8 cellular contexts compared by ENCODE assay signal in the genomic region with DNA sequence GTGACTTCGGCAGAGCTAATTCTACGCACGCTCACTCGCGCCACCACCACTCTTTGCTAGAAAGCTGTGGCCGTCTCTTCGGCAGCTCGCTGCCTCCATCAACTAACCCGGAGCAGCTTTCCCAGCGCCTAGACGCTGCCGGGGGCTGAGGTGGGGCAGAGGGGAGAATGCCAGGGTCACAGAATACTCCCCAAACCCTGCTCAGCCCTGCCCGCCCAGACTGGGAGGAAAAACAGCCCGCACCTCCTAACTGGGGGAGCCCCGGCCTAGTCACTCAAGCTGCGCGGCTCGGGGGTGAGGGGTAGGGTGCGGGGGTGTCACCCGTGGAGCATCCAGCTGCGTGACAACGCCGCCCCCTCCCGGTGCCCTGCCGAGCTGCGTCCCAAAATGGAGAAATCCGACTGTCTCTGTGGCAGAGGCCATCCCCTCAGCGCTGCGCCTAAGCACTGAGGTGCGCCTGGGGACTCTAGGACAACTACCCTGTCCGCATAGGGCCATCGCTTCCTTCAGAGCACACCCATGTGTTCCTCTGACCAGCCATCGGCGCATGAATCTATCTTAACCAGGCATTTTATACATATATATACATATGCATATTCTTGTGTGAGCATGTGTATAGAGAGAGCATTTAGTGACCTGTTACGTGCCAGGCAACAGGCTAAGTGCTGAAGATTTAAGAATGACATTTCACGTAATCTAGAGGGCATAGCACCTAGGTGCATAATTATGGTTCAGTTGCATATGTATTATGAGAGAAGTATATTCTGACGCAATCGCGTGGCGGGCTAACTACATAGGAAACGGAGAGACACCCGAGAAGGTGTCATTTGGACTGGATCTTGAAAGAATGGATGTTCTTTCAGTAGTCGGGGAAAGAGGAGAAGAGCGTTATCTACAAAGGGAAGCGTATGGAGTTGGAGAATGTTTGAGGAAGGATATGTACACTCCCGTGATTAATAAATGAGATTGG. TPM values are rescaled to one million over a fixed set of nuclear protein-coding genes. Genes with fewer than 3 reads are reported as not detected.
DNase-seq lines count a peak whose midpoint lies in the region; ATAC-seq, FAIRE-seq and TF ChIP-seq lines count a peak whose summit lies in the region.

No MANE protein-coding gene starts in this region.

- H3K4me3 ChIP-seq in H1 (ENCODE audit: extremely low read depth in 1 of 4, insufficient read depth in 2 of 4, low read depth in 3 of 4, low read length in 4 of 4) = peak overlapping the region; percentile 65 to 84 (median 78); a peak in 7 of 8 replicates

- POLR2A ChIA-PET in H1 (lab: Charles Lee; ENCODE audit: partially characterized antibody) = no interaction called here

- DNase-seq in NCI-H2081 (lab: John Stamatoyannopoulos, UW) (peak; percentile 39 to 58), NCI-H2081 treated with DMSO at 0.1 percent for 48 hours (lab: John Stamatoyannopoulos, UW) (no peak), NCI-H748 treated with DMSO at 0.1 percent for 48 hours (lab: John Stamatoyannopoulos, UW) (peak; percentile 71), H1 (ENCODE audit: low read depth in 1 of 2, low spot score in 2 of 2) (peak in 1 of 2 experiments; percentile 87), mesothelial cell of epicardium (ENCODE audit: low spot score in 2 of 2, unreplicated experiment in 2 of 2) (peak; percentile 66 to 83)
- DNase-seq in activated CD8-positive, alpha-beta memory T cell treated with anti-CD3 and anti-CD28 coated beads, Interleukin-2, amount 50 U/mL, for 1 hour (ENCODE audit: extremely low read depth) = peak; percentile 57
- DNase-seq in stimulated activated CD8-positive, alpha-beta memory T cell treated with anti-CD3 and anti-CD28 coated beads, Interleukin-15, amount 100 ng/mL, for 4 hours (ENCODE audit: low read depth in 2 of 2) = peak; percentile 76 to 77

- FAIRE-seq in H1 (lab: Jason Lieb, UNC) = no peak

- TF ChIP-seq CTCF in H1 (IDR thresholded peaks at IDR 0.05; ENCODE audit: control extremely low read depth in 1 of 3, insufficient read depth in 1 of 3, low read depth in 1 of 3, low read length in 3 of 3) (peak; percentile 66 to 89 (median 75)), mesothelial cell of epicardium (IDR thresholded peaks at IDR 0.05; ENCODE audit: unreplicated experiment) (peak; percentile 68)

- peak overlapping the region in 1 of 4 experiments; percentile 52; a peak in 3 of 7 replicates for H3K9ac ChIP-seq in H1 (replicated peaks in 1 of 4; ENCODE audit: extremely low read depth in 1 of 4, low read depth in 3 of 4, low read length in 3 of 4)

- no peak overlapping the region for H4K5ac ChIP-seq in H1 (ENCODE audit: insufficient read length, low read depth, low read length)

- no peaks in the 10 kb centered on the region for H3K36me3 Mint-ChIP-seq in mesothelial cell of epicardium

- H3K36me3 ChIP-seq in H1 (ENCODE audit: control insufficient read depth in 2 of 4, insufficient read depth in 4 of 4, low read length in 3 of 4) = no peaks in the 10 kb centered on the region; a peak in 1 of 8 replicates

- H2BK20ac ChIP-seq in H1 (ENCODE audit: low read length) = no peak overlapping the region

- peak overlapping the region; percentile 97 for H3K27ac Mint-ChIP-seq in mesothelial cell of epicardium

- H3K27me3 ChIP-seq in H1 (replicated peaks in 1 of 4; ENCODE audit: control insufficient read depth in 3 of 4, extremely low read depth in 1 of 4, insufficient read depth in 3 of 4, low read length in 3 of 4) = peaks cover 0 to 24% (median 10%) of the 10 kb centered on the region in 4 experiments; a peak in 5 of 7 replicates

- no peak overlapping the region for H3K4ac ChIP-seq in H1 (replicated peaks; ENCODE audit: insufficient read length, low read depth, low read length)

- TF ChIP-seq RAD21 in H1 (IDR thresholded peaks at IDR 0.05 in 1 of 2, conservative IDR thresholded peaks at IDR 0.05 in 1 of 2; ENCODE audit: low read depth in 2 of 2, low read length in 2 of 2) = peak; percentile 83 to 84

- H3K4me1 ChIP-seq in H1 (replicated peaks in 1 of 4; ENCODE audit: control insufficient read depth in 3 of 4, insufficient read depth in 4 of 4, low read length in 3 of 4) = peaks cover 2 to 6% (median 4%) of the 10 kb centered on the region in 4 experiments; a peak in 4 of 7 replicates

- no peak overlapping the region; the same call in 1 of the 2 replicates for H4K8ac ChIP-seq in H1 (ENCODE audit: extremely low read depth, insufficient read depth, low read length)

- no peak overlapping the region for H2AK5ac ChIP-seq in H1 (ENCODE audit: low read depth, low read length)

- H3K27me3 Mint-ChIP-seq in mesothelial cell of epicardium (ENCODE audit: low read depth) = peaks cover 9% of the 10 kb centered on the region

- 30% methylated on average over 42 of the region's 46 CpGs; no CpG with 5 or more reads in 1 of the 2 experiments for WGBS in H1 (ENCODE audit: extremely low coverage in 1 of 2, insufficient coverage in 1 of 2, insufficient read length in 1 of 2, insufficient replicate concordance in 2 of 2, low coverage in 1 of 2, low lambda C conversion rate in 2 of 2, missing lambda C conversion rate in 1 of 2), 2 experiments

- H2AFZ ChIP-seq in H1 (ENCODE audit: low read length) = peak overlapping the region; percentile 85; the same call in 1 of the 2 replicates

- H3K79me2 ChIP-seq in H1 (ENCODE audit: control insufficient read depth in 1 of 2, insufficient read depth in 2 of 2, low read length in 2 of 2) = no peaks in the 10 kb centered on the region

- H3K9me3 ChIP-seq in H1 (ENCODE audit: insufficient read depth in 2 of 2, low read depth in 1 of 2, low read length in 1 of 2) = no peaks in the 10 kb centered on the region

- no peak overlapping the region for H3K18ac ChIP-seq in H1 (ENCODE audit: extremely low read depth, low read length)

- H2BK15ac ChIP-seq in H1 (ENCODE audit: low read length) = no peak overlapping the region

- no peak overlapping the region for H2BK12ac ChIP-seq in H1 (ENCODE audit: low read depth, low read length)

- peaks cover 12% of the 10 kb centered on the region for H3K23me2 ChIP-seq in H1 (ENCODE audit: low read depth, low read length)

- TF ChIP-seq POLR2A in H1 (IDR thresholded peaks at IDR 0.05; ENCODE audit: control extremely low read depth in 1 of 2, low read depth in 2 of 2, low read length in 2 of 2) = no peak

- no peak overlapping the region for H3K27ac ChIP-seq in H1 (ENCODE audit: low read depth, low read length)

- H3K4me2 ChIP-seq in H1 (ENCODE audit: insufficient read depth in 1 of 2, low read depth in 2 of 2, low read length in 2 of 2) = peak overlapping the region; percentile 93

- no peak overlapping the region for H4K91ac ChIP-seq in H1 (replicated peaks; ENCODE audit: insufficient read length, low read length)

- H3K56ac ChIP-seq in H1 (replicated peaks; ENCODE audit: insufficient read length, low read depth, low read length) = no peak overlapping the region

- H2BK120ac ChIP-seq in H1 (replicated peaks; ENCODE audit: low read depth, low read length) = no peak overlapping the region

- H3K23ac ChIP-seq in H1 (ENCODE audit: insufficient read length) = no peak overlapping the region

- H4K20me1 ChIP-seq in H1 (replicated peaks in 1 of 2; ENCODE audit: control insufficient read depth in 1 of 2, insufficient read depth in 2 of 2, low read length in 2 of 2) = no peaks in the 10 kb centered on the region

- peak overlapping the region; percentile 87 for H3K4me3 Mint-ChIP-seq in mesothelial cell of epicardium

- peak; percentile 43 for ATAC-seq in HG03097 (IDR thresholded peaks at IDR 0.05; ENCODE audit: low FRiP score, unreplicated experiment)

- 0 out of 3 replicates have a peak, but pooled peaks of 1 of the 2 experiments have one; percentile 22 for TF ChIP-seq EP300 in H1 (IDR thresholded peaks at IDR 0.05; ENCODE audit: borderline replicate concordance in 1 of 2, low read depth in 2 of 2, low read length in 2 of 2)

- CTCF ChIA-PET in H1 (lab: Charles Lee; ENCODE audit: partially characterized antibody) = interaction anchor here (0.6 to 4.4 kb wide), 17 partner anchors 9 to 1225 kb away, joined by 3 to 24 read pairs (median 3); no protein-coding TSS in a partner anchor

- H3K4me1 Mint-ChIP-seq in mesothelial cell of epicardium = peaks cover 35% of the 10 kb centered on the region

- H3K14ac ChIP-seq in H1 (ENCODE audit: insufficient read length) = no peak overlapping the region

- H3K79me1 ChIP-seq in H1 (ENCODE audit: low read depth, low read length) = no peaks in the 10 kb centered on the region

- H3K9me3 Mint-ChIP-seq in mesothelial cell of epicardium = no peaks in the 10 kb centered on the region

- no peak overlapping the region for H2BK5ac ChIP-seq in H1 (ENCODE audit: low read depth, low read length)

TF ChIP-seq in H1, 55 proteins besides CTCF, POLR2A, EP300 and RAD21 (continues in another document):
- TF ChIP-seq FOSL1 (IDR thresholded peaks at IDR 0.05; ENCODE audit: insufficient read depth, low read depth, low read length) (no peak), CTBP2 (IDR thresholded peaks at IDR 0.05; ENCODE audit: borderline replicate concordance, insufficient read depth, insufficient read length, low read length) (no peak), HDAC2 (IDR thresholded peaks at IDR 0.05; ENCODE audit: borderline replicate concordance in 1 of 2, low read depth in 2 of 2, low read length in 2 of 2) (peak in 1 of 2 experiments; percentile 79; a peak in 2 of 4 replicates), SRF (IDR thresholded peaks at IDR 0.05; ENCODE audit: low read depth, low read length) (no peak), TAF7 (optimal IDR thresholded peaks at IDR 0.05; ENCODE audit: borderline replicate concordance, low read depth, low read length) (no peak), YY1 (IDR thresholded peaks at IDR 0.05; ENCODE audit: low read depth, low read length) (peak; percentile 72; the same call in 1 of the 2 replicates), ASH2L (IDR thresholded peaks at IDR 0.05; ENCODE audit: low read length) (peak; percentile 50), RBBP5 (IDR thresholded peaks at IDR 0.05; ENCODE audit: borderline replicate concordance, low read depth, low read length) (0 out of 2 replicates have a peak, but pooled peaks have one; percentile 6), EGR1 (IDR thresholded peaks at IDR 0.05; ENCODE audit: borderline replicate concordance, low read depth, low read length) (peak; percentile 83; the same call in 1 of the 2 replicates), SIRT6 (IDR thresholded peaks at IDR 0.05; ENCODE audit: low read length) (no peak), POU5F1 (IDR thresholded peaks at IDR 0.05; ENCODE audit: low read depth, low read length) (no peak)

RNA-seq across cellular contexts. Expression of gene TENT5A, which starts 1.5 kb away (rescaled TPM):
- 2.9 and 3.1 TPM in 2 replicates for total RNA-seq in H1 (2021; fragmentation: NEBNext Ultra II Directional; extraction: Animal tissue kit (Norgen Biotek cat#: 25700))
- 0.61 and 0.91 TPM in 2 replicates for polyA plus RNA-seq in H1 (2011; rRNA removed)
- polyA plus RNA-seq in H1 (2011; cell fraction: cytosol; rRNA removed) = 0.79 TPM
- polyA plus RNA-seq in H1 (2011; cell fraction: nucleus; rRNA removed) = 1.1 TPM
- polyA plus RNA-seq in H1 (2012, experiment 1 of 2) = 1.3 to 2.1 TPM (median 1.6 TPM) in 4 replicates
- 0.22 TPM for polyA plus RNA-seq in H1 (2012, experiment 2 of 2)
- polyA plus RNA-seq in H1 (2013, experiment 1 of 2) = 2.7 TPM
- polyA plus RNA-seq in H1 (2013, experiment 2 of 2) = 2.4 TPM
- 1.1 and 1.7 TPM in 2 replicates for polyA minus RNA-seq in H1 (2011; rRNA and poly(A)+ RNA removed)
- 1.5 TPM for polyA minus RNA-seq in H1 (2011; cell fraction: cytosol; rRNA and poly(A)+ RNA removed)
- 3.5 TPM for polyA minus RNA-seq in H1 (2011; cell fraction: nucleus; rRNA and poly(A)+ RNA removed)
- 9.8 to 11.5 TPM (median 10.9 TPM) in 3 replicates for total RNA-seq in mesothelial cell of epicardium
